In genomic region chr1:145287556-145287953, GRCh38 we compare ENCODE assay signal across 8 cellular contexts. TPM values are rescaled to one million over a fixed set of nuclear protein-coding genes. Genes with fewer than 3 reads are reported as not detected.
DNase-seq lines count a peak whose midpoint lies in the region; ATAC-seq and TF ChIP-seq lines count a peak whose summit lies in the region.
"Not testable (repeated sequence)": the region's sequence is repeated elsewhere in the genome, so short reads cannot be mapped to it uniquely, and the experiment has no call there.

No MANE protein-coding gene starts in this region.

- H3K4me3 ChIP-seq in BE2C (ENCODE audit: low read depth, low read length) (peak overlapping the region; percentile 51), HL-60 (replicated peaks; ENCODE audit: insufficient read depth, low read length) (peak overlapping the region; percentile 36), SK-N-MC (peak overlapping the region; percentile 70), iPS-18a (ENCODE audit: low read length) (peak overlapping the region; percentile 55)

- not testable (repeated sequence) for H3K27ac ChIP-seq in HL-60 (replicated peaks); SK-N-MC; iPS-18a (ENCODE audit: low read length)

- DNase-seq in BE2C (peak; percentile 84), HL-60 (ENCODE audit: low read depth in 1 of 2, low spot score in 1 of 2) (peak in 1 of 2 experiments; percentile 22), SK-N-MC (ENCODE audit: low read depth, low spot score) (peak; percentile 1), activated T-helper 1 cell treated with Interleukin-2 at 50 U/mL for 16 hours (ENCODE audit: low read depth) (peak; percentile 52), dermis microvascular lymphatic vessel endothelial cell (ENCODE audit: low read depth in 2 of 2) (peak; percentile 31 to 53), omental fat pad (ENCODE audit: low spot score) (peak; percentile 30)
- peak; percentile 39 to 65 for DNase-seq in stimulated activated CD8-positive, alpha-beta memory T cell treated with anti-CD3 and anti-CD28 coated beads, Interleukin-2, amount 100 ng/mL, for 48 hours (ENCODE audit: low read depth in 2 of 2)

- H3K27me3 ChIP-seq in BE2C; HL-60 (ENCODE audit: insufficient read depth, poor library complexity, severe bottlenecking); iPS-18a (ENCODE audit: control insufficient read depth, insufficient read depth, low read length): not testable (repeated sequence)

- TF ChIP-seq CTCF in BE2C (IDR thresholded peaks at IDR 0.05; ENCODE audit: low read depth, low read length); HL-60 (IDR thresholded peaks at IDR 0.05; ENCODE audit: insufficient read depth, low read length); omental fat pad (IDR thresholded peaks at IDR 0.05): not testable (repeated sequence)

- H3K36me3 ChIP-seq in BE2C; SK-N-MC (ENCODE audit: insufficient read depth, low read length); iPS-18a (ENCODE audit: control insufficient read depth, low read depth, low read length): not testable (repeated sequence)

- H3K9me3 ChIP-seq in BE2C; SK-N-MC (ENCODE audit: low read depth, low read length); iPS-18a (ENCODE audit: control insufficient read depth, low read depth, low read length): not testable (repeated sequence)

- not testable (repeated sequence) for H3K9ac ChIP-seq in SK-N-MC (ENCODE audit: insufficient read length); iPS-18a (ENCODE audit: low read length)

- not testable (repeated sequence) for H3K4me1 ChIP-seq in BE2C; iPS-18a (ENCODE audit: control insufficient read depth, low read depth, low read length)

- not testable (repeated sequence) for ATAC-seq in omental fat pad (ENCODE audit: low FRiP score)

RNA-seq across cellular contexts. Expression of gene PPIAL4D, which starts 45.6 kb away (rescaled TPM):
- 2.0 TPM for polyA plus RNA-seq in BE2C (2012; ENCODE audit: insufficient read depth, insufficient read length, low read depth)
- not detected in 2 replicates for total RNA-seq in dermis microvascular lymphatic vessel endothelial cell
- total RNA-seq in omental fat pad, result not detected
